ENCODE assay signal across 30 cellular contexts in genomic region chr4:132707955-132708354, GRCh38.
"Had no signal": no experiment of that assay in that cellular context is flagged by ENCODE, and none has a peak within 500 bp of the region (broad histone marks: within the 10 kb centered on the region; RNA-seq: fewer than 3 reads in every experiment).

No MANE protein-coding gene starts in this region.

- FAIRE-seq: endometrium, endothelial cell of umbilical vein, frontal cortex had no signal

- ATAC-seq: activated CD4-positive, alpha-beta T cell treated with anti-CD3 and anti-CD28 coated beads for 36 hours; activated CD8-positive, alpha-beta memory T cell treated with anti-CD3 and anti-CD28 coated beads, Interleukin-2, amount 10 ng/mL, durations not matched to agents 7 days and 5 days; activated CD8-positive, alpha-beta T cell treated with anti-CD3 and anti-CD28 coated beads, Interleukin-2, amount 10 ng/mL, durations not matched to agents 7 days and 5 days; activated naive CD8-positive, alpha-beta T cell treated with anti-CD3 and anti-CD28 coated beads, Interleukin-2, amount 50 U/mL, for 24 hours; body of pancreas; esophagus mucosa; heart left ventricle had no signal

- H3K4me1 ChIP-seq: adrenal gland, colonic mucosa, heart left ventricle had no signal

- H3K27me3 ChIP-seq: adrenal gland, body of pancreas, cardiac muscle cell, colonic mucosa, heart left ventricle had no signal

- H3K36me3 ChIP-seq: adrenal gland, cardiac muscle cell, colonic mucosa, heart left ventricle had no signal

- DNase-seq: activated CD4-positive, alpha-beta memory T cell treated with anti-CD3 and anti-CD28 coated beads for 36 hours; activated CD4-positive, alpha-beta T cell treated with anti-CD3 and anti-CD28 coated beads for 36 hours; activated CD4-positive, alpha-beta T cell treated with anti-CD3 and anti-CD28 coated beads, Interleukin-2, amount 10 ng/mL, durations not matched to agents 24 days and 14 days; activated CD4-positive, CD25-positive, alpha-beta regulatory T cell; activated CD4-positive, CD25-positive, alpha-beta regulatory T cell treated with anti-CD3 and anti-CD28 coated beads, Interleukin-2, amount 50 U/mL, for 72 hours; activated CD8-positive, alpha-beta memory T cell treated with anti-CD3 and anti-CD28 coated beads, Interleukin-2, amount 10 ng/mL, durations not matched to agents 7 days and 5 days; activated CD8-positive, alpha-beta memory T cell treated with anti-CD3 and anti-CD28 coated beads, Interleukin-2, amount 50 U/mL, for 4 hours; activated CD8-positive, alpha-beta T cell treated with anti-CD3 and anti-CD28 coated beads, Interleukin-2, amount 10 ng/mL, durations not matched to agents 7 days and 5 days; activated effector memory CD4-positive, alpha-beta T cell treated with anti-CD3 and anti-CD28 coated beads, Interleukin-2, amount 50 U/mL, for 16 hours; activated naive CD4-positive, alpha-beta T cell treated with anti-CD3 and anti-CD28 coated beads for 36 hours; activated naive CD8-positive, alpha-beta T cell treated with anti-CD3 and anti-CD28 coated beads for 36 hours; activated naive CD8-positive, alpha-beta T cell treated with anti-CD3 and anti-CD28 coated beads, Interleukin-2, amount 50 U/mL, for 24 hours; activated T-cell treated with anti-CD3 and anti-CD28 coated beads, Interleukin-2, amount 50 U/mL, for 1 hour; activated T-cell treated with anti-CD3 and anti-CD28 coated beads, Interleukin-2, amount 50 U/mL, for 48 hours; adrenal gland; amygdala; aorta; body of pancreas; central memory CD4-positive, alpha-beta T cell; cerebellar nuclear complex; colonic mucosa; effector CD8-positive, alpha-beta T cell; foreskin fibroblast; heart left ventricle; T-helper 2 cell had no signal

- H3K4me3 ChIP-seq: adrenal gland, body of pancreas, cardiac muscle cell, colonic mucosa, heart left ventricle had no signal

- H3K9me3 ChIP-seq: adrenal gland, body of pancreas, colonic mucosa, heart left ventricle had no signal

- H3K27ac ChIP-seq: adrenal gland, body of pancreas, cardiac muscle cell, colonic mucosa, heart left ventricle had no signal
